Comparison of ENCODE assay signal across 35 cellular contexts in the genomic region with DNA sequence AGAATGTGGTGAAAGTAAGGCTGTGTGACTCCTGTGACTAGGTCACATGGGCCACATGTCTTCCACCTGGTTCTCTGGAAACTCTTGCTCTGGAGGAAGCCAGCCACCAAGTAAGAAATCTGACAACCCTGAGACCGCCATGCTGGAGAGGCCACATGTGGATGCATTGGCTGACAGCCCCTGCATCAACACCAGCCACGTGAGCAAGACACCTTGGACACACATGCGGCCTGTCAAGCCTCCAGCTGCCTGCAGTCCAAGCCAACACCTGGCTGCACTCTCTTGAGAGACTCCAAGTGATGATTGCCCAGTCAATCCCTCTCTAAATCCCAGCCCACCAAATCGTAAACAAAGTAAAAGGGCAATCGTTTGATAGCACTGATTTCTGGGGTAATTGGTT.
A peak's percentile ranks its signal among the peaks of the same experiment; 100 is the strongest.
DNase-seq lines count a peak whose midpoint lies in the region; ATAC-seq, FAIRE-seq and TF ChIP-seq lines count a peak whose summit lies in the region.
"Had no signal": no experiment of that assay in that cellular context is flagged by ENCODE, and none has a peak within 500 bp of the region (broad histone marks: within the 10 kb centered on the region; RNA-seq: fewer than 3 reads in every experiment).

No MANE protein-coding gene starts in this region.

- no peak overlapping the region for H3K14ac ChIP-seq in IMR-90 (replicated peaks; ENCODE audit: low read depth, low read length)
- H3K14ac ChIP-seq in neuronal stem cell (ENCODE audit: low read length): no peak overlapping the region

- H3K27ac ChIP-seq in HepG2 (ENCODE audit: extremely low read length, insufficient read depth, low read length) (no peak overlapping the region), right lobe of liver (no peak overlapping the region), IMR-90 (ENCODE audit: insufficient read depth, low read length) (no peak overlapping the region), neuronal stem cell (replicated peaks; ENCODE audit: low read length) (no peak overlapping the region)
- H3K27ac ChIP-seq: 22Rv1; A549; BLaER1; BLaER1 treated with 17β-estradiol and CSF1 and Interleukin-3, amounts not matched to agents 10 nM and 100 nM; C4-2B had no signal

- H2AK5ac ChIP-seq in IMR-90 (ENCODE audit: low read depth, low read length) (no peak overlapping the region), neuronal stem cell (ENCODE audit: low read depth, low read length) (no peak overlapping the region)

- H3K4me3 ChIP-seq in HepG2 (replicated peaks in 1 of 3; ENCODE audit: insufficient read depth in 1 of 3, low read depth in 2 of 3, low read length in 3 of 3): no peak overlapping the region
- no peak overlapping the region for H3K4me3 ChIP-seq in right lobe of liver
- no peak overlapping the region for H3K4me3 ChIP-seq in IMR-90 (ENCODE audit: insufficient read depth, low read depth, low read length)
- H3K4me3 ChIP-seq in bronchial epithelial cell (ENCODE audit: low read depth, low read length): no peak overlapping the region
- no peak overlapping the region for H3K4me3 ChIP-seq in neuronal stem cell (ENCODE audit: low read length in 2 of 2)
- H3K4me3 ChIP-seq: A549; BLaER1; BLaER1 treated with 17β-estradiol and CSF1 and Interleukin-3, amounts not matched to agents 10 nM and 100 nM had no signal

- no peaks in the 10 kb centered on the region for H3K36me3 ChIP-seq in HepG2 (replicated peaks in 1 of 2; ENCODE audit: control insufficient read depth in 1 of 2, insufficient read depth in 2 of 2, low read length in 2 of 2)
- no peaks in the 10 kb centered on the region for H3K36me3 ChIP-seq in right lobe of liver
- H3K36me3 ChIP-seq in IMR-90 (ENCODE audit: control insufficient read depth, insufficient read depth, low read length): no peaks in the 10 kb centered on the region
- H3K36me3 ChIP-seq in bronchial epithelial cell (ENCODE audit: control insufficient read depth, insufficient read depth, low read length): no peaks in the 10 kb centered on the region
- no peaks in the 10 kb centered on the region for H3K36me3 ChIP-seq in neuronal stem cell (replicated peaks in 1 of 2; ENCODE audit: control insufficient read depth in 2 of 2, insufficient read depth in 2 of 2, low read length in 2 of 2)
- H3K36me3 ChIP-seq: BE2C; BLaER1; BLaER1 treated with 17β-estradiol and CSF1 and Interleukin-3, amounts not matched to agents 10 nM and 100 nM had no signal

- TF ChIP-seq CTCF in HepG2 (CRISPR knock-in tag; IDR thresholded peaks at IDR 0.05) (no peak), right lobe of liver (IDR thresholded peaks at IDR 0.05) (no peak), IMR-90 (conservative IDR thresholded peaks at IDR 0.05; ENCODE audit: low read depth, low read length) (no peak), bronchial epithelial cell (IDR thresholded peaks at IDR 0.05; ENCODE audit: insufficient read depth, low read length, severe bottlenecking) (no peak)

- H3K23ac ChIP-seq in IMR-90 (ENCODE audit: low read depth, low read length) (no peak overlapping the region), neuronal stem cell (ENCODE audit: low read depth, low read length, poor library complexity) (no peak overlapping the region)

- H2BK15ac ChIP-seq in IMR-90 (ENCODE audit: low read depth, low read length): peak overlapping the region; percentile 63; the same call in 1 of the 3 replicates
- H2BK15ac ChIP-seq in neuronal stem cell (ENCODE audit: low read length): no peak overlapping the region

- dilution Hi-C loops in IMR-90 (cut with HindIII; ENCODE audit: low sequenced_read_pairs, unreplicated experiment): no loop called here

- DNase-seq in HepG2 (ENCODE audit: low spot score) (no peak), right lobe of liver (no peak), IMR-90 (no peak), bronchial epithelial cell (ENCODE audit: low read depth) (no peak), neuronal stem cell (ENCODE audit: low spot score) (no peak), HK-2 (ENCODE audit: unreplicated experiment) (no peak), NCI-H510A (lab: John Stamatoyannopoulos, UW) (no peak)
- DNase-seq: 8988T; ACHN; AML-193; BE2C; C1 segment of cervical spinal cord; Caco-2; Calu3; CD4-positive, alpha-beta memory T cell; CD4-positive, alpha-beta T cell; CD4-positive, CD25-positive, alpha-beta regulatory T cell; CD8-positive, alpha-beta memory T cell; CD8-positive, alpha-beta T cell; COR-L47; DMS 273 treated with DMSO at 0.1 percent for 48 hours; DMS153; DMS53; DMS79; DMS79 treated with DMSO at 0.1 percent for 48 hours; DND-41; EL had no signal

- H3K27me3 ChIP-seq in HepG2 (ENCODE audit: control insufficient read depth in 1 of 2, insufficient read depth in 2 of 2, low read length in 2 of 2) (peaks cover 2 to 48% of the 10 kb centered on the region in 2 experiments; a peak in 3 of 5 replicates), right lobe of liver (no peaks in the 10 kb centered on the region), IMR-90 (ENCODE audit: control insufficient read depth, insufficient read depth, low read length) (peaks cover 17% of the 10 kb centered on the region), bronchial epithelial cell (ENCODE audit: control insufficient read depth, insufficient read depth, low read length) (no peaks in the 10 kb centered on the region), neuronal stem cell (ENCODE audit: control insufficient read depth in 3 of 3, insufficient read depth in 3 of 3, low read depth in 1 of 3, low read length in 3 of 3) (peaks cover 0 to 6% (median 0%) of the 10 kb centered on the region in 3 experiments)
- H3K27me3 ChIP-seq: BLaER1; BLaER1 treated with 17β-estradiol and CSF1 and Interleukin-3, amounts not matched to agents 10 nM and 100 nM had no signal

- ATAC-seq in HepG2 (no peak), right lobe of liver (no peak), IMR-90 (ENCODE audit: low read depth) (no peak), HG03135 (IDR thresholded peaks at IDR 0.05; ENCODE audit: unreplicated experiment) (no peak)
- ATAC-seq: A549; CD8-positive, alpha-beta T cell had no signal

- H4K20me1 ChIP-seq in HepG2 (ENCODE audit: insufficient read depth, low read length) (no peaks in the 10 kb centered on the region), IMR-90 (ENCODE audit: insufficient read depth, low read length) (no peaks in the 10 kb centered on the region)
- H4K20me1 ChIP-seq: BLaER1; BLaER1 treated with 17β-estradiol and CSF1 and Interleukin-3, amounts not matched to agents 10 nM and 100 nM had no signal

- no peak overlapping the region for H4K5ac ChIP-seq in IMR-90 (ENCODE audit: low read depth, low read length)

- no peak overlapping the region for H4K91ac ChIP-seq in IMR-90 (ENCODE audit: insufficient read depth, low read depth, low read length)
- H4K91ac ChIP-seq in neuronal stem cell (ENCODE audit: low read depth, low read length, poor library complexity): no peak overlapping the region

- no peak for TF ChIP-seq POLR2A in HepG2 (IDR thresholded peaks at IDR 0.05; ENCODE audit: insufficient read depth in 1 of 2, low read depth in 2 of 2, low read length in 2 of 2)
- no peak for TF ChIP-seq POLR2A in right lobe of liver (IDR thresholded peaks at IDR 0.05)
- TF ChIP-seq POLR2A in IMR-90 (IDR thresholded peaks at IDR 0.05; ENCODE audit: low read depth, low read length): no peak

- no peak overlapping the region for H2BK20ac ChIP-seq in IMR-90 (ENCODE audit: low read depth, low read length)

- intact Hi-C loops in HepG2 (cut with micrococcal nuclease; ENCODE audit: unreplicated experiment) (no loop called here), right lobe of liver (cut with DNase I) (no loop called here), IMR-90 (cut with micrococcal nuclease) (no loop called here)

- no peak overlapping the region for H4K8ac ChIP-seq in IMR-90 (ENCODE audit: low read depth in 2 of 2, low read length in 2 of 2)
- H4K8ac ChIP-seq in neuronal stem cell (ENCODE audit: low read depth, low read length): no peak overlapping the region

- TF ChIP-seq RAD21 in HepG2 (CRISPR knock-in tag; IDR thresholded peaks at IDR 0.05): no peak
- no peak for TF ChIP-seq RAD21 in IMR-90 (IDR thresholded peaks at IDR 0.05; ENCODE audit: low read length)

- no peak overlapping the region for H2BK12ac ChIP-seq in neuronal stem cell (ENCODE audit: low read length)

- no peak overlapping the region; the same call in 1 of the 2 replicates for H3K56ac ChIP-seq in IMR-90 (ENCODE audit: extremely low read depth, insufficient read depth, low read length)

- in situ Hi-C loops in HepG2 (cut with HindIII; ENCODE audit: extremely low pct_ligation_motif_present, low pct_unique_long_range_greater_than_20kb) (no loop called here), IMR-90 (cut with MboI; ENCODE audit: low sequenced_read_pairs) (no loop called here)

- H3K18ac ChIP-seq in IMR-90 (ENCODE audit: low read depth, low read length) (no peak overlapping the region), neuronal stem cell (ENCODE audit: low read length) (peak overlapping the region; percentile 41)

- H2BK5ac ChIP-seq in IMR-90 (ENCODE audit: low read depth, low read length, poor library complexity, severe bottlenecking) (no peak overlapping the region), neuronal stem cell (ENCODE audit: low read length) (peak overlapping the region; percentile 79)

- H3K79me2 ChIP-seq in HepG2 (ENCODE audit: insufficient read depth, low read length): no peaks in the 10 kb centered on the region

- H3K79me1 ChIP-seq in IMR-90 (ENCODE audit: low read depth in 1 of 2, low read length in 2 of 2): no peaks in the 10 kb centered on the region
- no peaks in the 10 kb centered on the region for H3K79me1 ChIP-seq in neuronal stem cell (ENCODE audit: low read depth, low read length)

- H3K9me3 ChIP-seq in HepG2 (ENCODE audit: low read length): no peaks in the 10 kb centered on the region
- no peaks in the 10 kb centered on the region for H3K9me3 ChIP-seq in right lobe of liver
- H3K9me3 ChIP-seq in IMR-90 (ENCODE audit: control insufficient read depth, insufficient read depth, low read length): no peaks in the 10 kb centered on the region
- no peaks in the 10 kb centered on the region for H3K9me3 ChIP-seq in neuronal stem cell (replicated peaks in 1 of 2; ENCODE audit: control insufficient read depth in 2 of 2, insufficient read depth in 1 of 2, low read depth in 1 of 2, low read length in 2 of 2)
- H3K9me3 ChIP-seq: A549; BE2C; BLaER1; BLaER1 treated with 17β-estradiol and CSF1 and Interleukin-3, amounts not matched to agents 10 nM and 100 nM; Caco-2 had no signal

- BruUV-seq in HepG2 (replicated peaks; lab: Mats Ljungman, UMichigan) (no TSS peak), IMR-90 (replicated peaks; lab: Mats Ljungman, UMichigan) (no TSS peak)

- no peak for TF ChIP-seq EP300 in HepG2 (IDR thresholded peaks at IDR 0.05; ENCODE audit: low read depth in 2 of 2, low read length in 2 of 2)
- TF ChIP-seq EP300 in HepG2 (CRISPR knock-in tag; IDR thresholded peaks at IDR 0.05; ENCODE audit: borderline replicate concordance): no peak

- H2BK120ac ChIP-seq in IMR-90 (ENCODE audit: low read depth, low read length) (no peak overlapping the region), neuronal stem cell (ENCODE audit: low read depth, low read length) (peak overlapping the region; percentile 68)

- H3K4me2 ChIP-seq in HepG2 (ENCODE audit: low read depth, low read length) (no peak overlapping the region), IMR-90 (ENCODE audit: low read depth, low read length) (no peak overlapping the region), neuronal stem cell (ENCODE audit: insufficient read depth, low read length, poor library complexity, severe bottlenecking) (no peak overlapping the region)
- H3K4me2 ChIP-seq: A549; BLaER1; BLaER1 treated with 17β-estradiol and CSF1 and Interleukin-3, amounts not matched to agents 10 nM and 100 nM had no signal

- 14% methylated on average over 5 of the region's 5 CpGs for whole genome bisulfite sequencing in HepG2 (ENCODE audit: low lambda C conversion rate)
- 63% methylated on average over 4 of the region's 5 CpGs for WGBS in right lobe of liver (ENCODE audit: insufficient coverage, low coverage, low lambda C conversion rate, missing lambda C conversion rate)
- WGBS in IMR-90 (ENCODE audit: extremely low coverage in 2 of 2, insufficient read length in 1 of 2), 2 experiments: no CpG with 5 or more reads among the region's 5 CpGs
- WGBS in neuronal stem cell (ENCODE audit: extremely low coverage in 2 of 2, insufficient read length in 2 of 2, insufficient replicate concordance in 1 of 2), 2 donors: no CpG with 5 or more reads among the region's 5 CpGs

- H2AFZ ChIP-seq in HepG2 (ENCODE audit: low read length) (no peak overlapping the region), IMR-90 (replicated peaks; ENCODE audit: low read length, poor library complexity) (peak overlapping the region; percentile 32), neuronal stem cell (ENCODE audit: low read length) (no peak overlapping the region)

- FAIRE-seq in HepG2 (lab: Jason Lieb, UNC) (no peak), bronchial epithelial cell (lab: Jason Lieb, UNC) (peak; percentile 36)
- FAIRE-seq: A204.1, A549, D721Med had no signal

- H2AK9ac ChIP-seq in IMR-90 (replicated peaks; ENCODE audit: low read depth, low read length, poor library complexity): peak overlapping the region; percentile 62

- H3K9ac ChIP-seq in HepG2 (ENCODE audit: insufficient read depth, low read depth, low read length): no peak overlapping the region
- no peak overlapping the region for H3K9ac ChIP-seq in IMR-90 (ENCODE audit: low read depth, low read length)
- H3K9ac ChIP-seq in neuronal stem cell (ENCODE audit: low read depth, low read length, poor library complexity): no peak overlapping the region
- H3K9ac ChIP-seq: BLaER1; BLaER1 treated with 17β-estradiol and CSF1 and Interleukin-3, amounts not matched to agents 10 nM and 100 nM had no signal

- POLR2A ChIA-PET in HepG2 (lab: Yijun Ruan, JAX): no interaction called here
- POLR2A ChIA-PET in IMR-90 (lab: Charles Lee; ENCODE audit: unreplicated experiment): no interaction called here

- CTCF ChIA-PET in HepG2 (lab: Yijun Ruan, JAX; ENCODE audit: low intra/inter-chr PET ratio, low total read pairs) (no interaction called here), IMR-90 (lab: Yijun Ruan, JAX) (no interaction called here)

- H3K4ac ChIP-seq in IMR-90 (ENCODE audit: low read depth, low read length) (no peak overlapping the region), neuronal stem cell (ENCODE audit: low read length) (no peak overlapping the region)

- no peaks in the 10 kb centered on the region for H3K4me1 ChIP-seq in HepG2 (ENCODE audit: insufficient read depth, low read length)
- H3K4me1 ChIP-seq in right lobe of liver: no peaks in the 10 kb centered on the region
- no peaks in the 10 kb centered on the region for H3K4me1 ChIP-seq in IMR-90 (ENCODE audit: control insufficient read depth, insufficient read depth, low read length)
- peaks cover 0 to 9% of the 10 kb centered on the region in 2 donors for H3K4me1 ChIP-seq in neuronal stem cell (ENCODE audit: control insufficient read depth in 2 of 2, insufficient read depth in 1 of 2, low read depth in 1 of 2, low read length in 2 of 2)
- H3K4me1 ChIP-seq: A549; BE2C; BLaER1; BLaER1 treated with 17β-estradiol and CSF1 and Interleukin-3, amounts not matched to agents 10 nM and 100 nM; Caco-2 had no signal

- no peaks in the 10 kb centered on the region for H3K9me1 ChIP-seq in IMR-90 (ENCODE audit: insufficient read depth, low read length)
